ENCODE assay signal across 1 cellular context in genomic region chr15:101684384-101684783, GRCh38.
TF ChIP-seq lines count a peak whose summit lies in the region.

No MANE protein-coding gene starts in this region.

TF ChIP-seq in SK-N-SH, 30 proteins besides CTCF, POLR2A, EP300 and RAD21:
- TF ChIP-seq, protein P1, sequence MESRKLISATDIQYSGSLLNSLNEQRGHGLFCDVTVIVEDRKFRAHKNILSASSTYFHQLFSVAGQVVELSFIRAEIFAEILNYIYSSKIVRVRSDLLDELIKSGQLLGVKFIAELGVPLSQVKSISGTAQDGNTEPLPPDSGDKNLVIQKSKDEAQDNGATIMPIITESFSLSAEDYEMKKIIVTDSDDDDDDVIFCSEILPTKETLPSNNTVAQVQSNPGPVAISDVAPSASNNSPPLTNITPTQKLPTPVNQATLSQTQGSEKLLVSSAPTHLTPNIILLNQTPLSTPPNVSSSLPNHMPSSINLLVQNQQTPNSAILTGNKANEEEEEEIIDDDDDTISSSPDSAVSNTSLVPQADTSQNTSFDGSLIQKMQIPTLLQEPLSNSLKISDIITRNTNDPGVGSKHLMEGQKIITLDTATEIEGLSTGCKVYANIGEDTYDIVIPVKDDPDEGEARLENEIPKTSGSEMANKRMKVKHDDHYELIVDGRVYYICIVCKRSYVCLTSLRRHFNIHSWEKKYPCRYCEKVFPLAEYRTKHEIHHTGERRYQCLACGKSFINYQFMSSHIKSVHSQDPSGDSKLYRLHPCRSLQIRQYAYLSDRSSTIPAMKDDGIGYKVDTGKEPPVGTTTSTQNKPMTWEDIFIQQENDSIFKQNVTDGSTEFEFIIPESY (IDR thresholded peaks at IDR 0.05; ENCODE audit: borderline replicate concordance, low read depth): no peak
- TF ChIP-seq SIN3A (IDR thresholded peaks at IDR 0.05; ENCODE audit: borderline replicate concordance, low read depth, low read length) (no peak), FOXM1 (IDR thresholded peaks at IDR 0.05; ENCODE audit: low read depth) (no peak), REST (IDR thresholded peaks at IDR 0.05; ENCODE audit: low read depth, low read length) (no peak), YY1 (IDR thresholded peaks at IDR 0.05; ENCODE audit: low read depth) (no peak), POLR2AphosphoS5 (IDR thresholded peaks at IDR 0.05; ENCODE audit: low read depth, low read length) (peak; percentile 82; the same call in 1 of the 2 replicates), NFIC (IDR thresholded peaks at IDR 0.05; ENCODE audit: borderline replicate concordance) (peak; percentile 10; the same call in 1 of the 2 replicates), GATA2 (CRISPR knock-in tag; IDR thresholded peaks at IDR 0.05) (no peak), CHD2 (IDR thresholded peaks at IDR 0.05; ENCODE audit: low read length, partially characterized antibody) (no peak), ELF1 (IDR thresholded peaks at IDR 0.05) (no peak), JUND (IDR thresholded peaks at IDR 0.05) (peak; percentile 84), PBX3 (IDR thresholded peaks at IDR 0.05) (peak; percentile 79), TCF12 (IDR thresholded peaks at IDR 0.05) (peak; percentile 93), EZH2phosphoT487 (IDR thresholded peaks at IDR 0.05; ENCODE audit: borderline replicate concordance, low read depth) (no peak), RFX5 (IDR thresholded peaks at IDR 0.05; ENCODE audit: low read length) (no peak), NRF1 (IDR thresholded peaks at IDR 0.05; ENCODE audit: low read depth, low read length) (no peak), IRF3 (IDR thresholded peaks at IDR 0.05; ENCODE audit: low read depth, low read length) (no peak), RXRA (IDR thresholded peaks at IDR 0.05; ENCODE audit: borderline replicate concordance, low read depth) (no peak), TAF1 (IDR thresholded peaks at IDR 0.05; ENCODE audit: borderline replicate concordance, low read depth, low read length) (no peak), SMC3 (IDR thresholded peaks at IDR 0.05; ENCODE audit: low read depth, low read length) (no peak), TEAD4 (IDR thresholded peaks at IDR 0.05; ENCODE audit: borderline replicate concordance, insufficient read depth) (peak; percentile 61; the same call in 1 of the 2 replicates), GABPA (IDR thresholded peaks at IDR 0.05; ENCODE audit: low read depth) (no peak), FOSL2 (IDR thresholded peaks at IDR 0.05; ENCODE audit: borderline replicate concordance, low read depth) (peak; percentile 86), FOXJ3 (CRISPR knock-in tag; IDR thresholded peaks at IDR 0.05) (no peak), RCOR1 (IDR thresholded peaks at IDR 0.05; ENCODE audit: low read length) (no peak), MEF2A (IDR thresholded peaks at IDR 0.05; ENCODE audit: borderline replicate concordance, low read depth) (no peak), MXI1 (IDR thresholded peaks at IDR 0.05; ENCODE audit: low read depth, low read length) (no peak)
- TF ChIP-seq, protein P2, sequence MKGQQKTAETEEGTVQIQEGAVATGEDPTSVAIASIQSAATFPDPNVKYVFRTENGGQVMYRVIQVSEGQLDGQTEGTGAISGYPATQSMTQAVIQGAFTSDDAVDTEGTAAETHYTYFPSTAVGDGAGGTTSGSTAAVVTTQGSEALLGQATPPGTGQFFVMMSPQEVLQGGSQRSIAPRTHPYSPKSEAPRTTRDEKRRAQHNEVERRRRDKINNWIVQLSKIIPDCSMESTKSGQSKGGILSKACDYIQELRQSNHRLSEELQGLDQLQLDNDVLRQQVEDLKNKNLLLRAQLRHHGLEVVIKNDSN (IDR thresholded peaks at IDR 0.05; ENCODE audit: borderline replicate concordance, low read depth): no peak
- TF ChIP-seq, protein P3, sequence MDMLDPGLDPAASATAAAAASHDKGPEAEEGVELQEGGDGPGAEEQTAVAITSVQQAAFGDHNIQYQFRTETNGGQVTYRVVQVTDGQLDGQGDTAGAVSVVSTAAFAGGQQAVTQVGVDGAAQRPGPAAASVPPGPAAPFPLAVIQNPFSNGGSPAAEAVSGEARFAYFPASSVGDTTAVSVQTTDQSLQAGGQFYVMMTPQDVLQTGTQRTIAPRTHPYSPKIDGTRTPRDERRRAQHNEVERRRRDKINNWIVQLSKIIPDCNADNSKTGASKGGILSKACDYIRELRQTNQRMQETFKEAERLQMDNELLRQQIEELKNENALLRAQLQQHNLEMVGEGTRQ (IDR thresholded peaks at IDR 0.05; ENCODE audit: borderline replicate concordance, low read depth, low read length): no peak
- TF ChIP-seq, protein P4, sequence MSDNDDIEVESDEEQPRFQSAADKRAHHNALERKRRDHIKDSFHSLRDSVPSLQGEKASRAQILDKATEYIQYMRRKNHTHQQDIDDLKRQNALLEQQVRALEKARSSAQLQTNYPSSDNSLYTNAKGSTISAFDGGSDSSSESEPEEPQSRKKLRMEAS (IDR thresholded peaks at IDR 0.05; ENCODE audit: low read depth): 0 out of 2 replicates have a peak, but pooled peaks have one; percentile 13
